In genomic region chr1:193753038-193753756, GRCh38 we compare ENCODE assay signal across 28 cellular contexts.
"Had no signal": no experiment of that assay in that cellular context is flagged by ENCODE, and none has a peak within 500 bp of the region (broad histone marks: within the 10 kb centered on the region; RNA-seq: fewer than 3 reads in every experiment).

No MANE protein-coding gene starts in this region.

- H3K4me3 ChIP-seq: adrenal gland, ascending aorta, cardiac muscle cell, coronary artery, dorsolateral prefrontal cortex, gastrocnemius medialis, left ventricle myocardium inferior, right atrium auricular region, spleen, suprapubic skin, tibial artery had no signal

- H3K9me3 Mint-ChIP-seq: activated T-cell treated with anti-CD3 and anti-CD28 coated beads, Interleukin-2, amount 50 U/mL, for 4 hours; naive B cell had no signal

- H3K4me3 Mint-ChIP-seq: activated CD4-positive, alpha-beta memory T cell treated with anti-CD3 and anti-CD28 coated beads for 36 hours; activated CD4-positive, alpha-beta T cell treated with anti-CD3 and anti-CD28 coated beads, Interleukin-2, amount 10 ng/mL, durations not matched to agents 24 days and 14 days; activated naive CD8-positive, alpha-beta T cell; activated T-cell treated with anti-CD3 and anti-CD28 coated beads, Interleukin-2, amount 50 U/mL, for 4 hours; brain; mesothelial cell of epicardium; naive B cell had no signal

- H3K79me2 ChIP-seq: parathyroid adenoma had no signal

- H3K4me1 Mint-ChIP-seq: activated CD4-positive, alpha-beta T cell treated with anti-CD3 and anti-CD28 coated beads, Interleukin-2, amount 10 ng/mL, durations not matched to agents 24 days and 14 days; brain; naive B cell had no signal

- H3K27ac ChIP-seq: adrenal gland, ascending aorta, cardiac muscle cell, coronary artery, dorsolateral prefrontal cortex, gastrocnemius medialis, left ventricle myocardium inferior, parathyroid adenoma, right atrium auricular region, spleen, suprapubic skin, tibial artery had no signal

- H2AFZ ChIP-seq: parathyroid adenoma had no signal

- ATAC-seq: activated T-cell treated with anti-CD3 and anti-CD28 coated beads, Interleukin-2, amount 50 U/mL, for 4 hours; gastrocnemius medialis had no signal

- H3K9me3 ChIP-seq: adrenal gland, ascending aorta, gastrocnemius medialis, right atrium auricular region, spleen, suprapubic skin had no signal

- H3K36me3 Mint-ChIP-seq: naive B cell had no signal

- H3K4me1 ChIP-seq: adrenal gland, ascending aorta, gastrocnemius medialis, left ventricle myocardium inferior, parathyroid adenoma, right atrium auricular region, spleen, suprapubic skin, tibial artery had no signal

- H3K27ac Mint-ChIP-seq: activated CD4-positive, alpha-beta memory T cell treated with anti-CD3 and anti-CD28 coated beads for 36 hours; activated CD4-positive, alpha-beta T cell treated with anti-CD3 and anti-CD28 coated beads, Interleukin-2, amount 10 ng/mL, durations not matched to agents 24 days and 14 days; activated naive CD8-positive, alpha-beta T cell; brain; mesothelial cell of epicardium; naive B cell had no signal

- H3K27me3 ChIP-seq: adrenal gland, ascending aorta, cardiac muscle cell, dorsolateral prefrontal cortex, gastrocnemius medialis, right atrium auricular region, spleen, suprapubic skin, tibial artery had no signal

- H3K36me3 ChIP-seq: adrenal gland, ascending aorta, cardiac muscle cell, gastrocnemius medialis, left ventricle myocardium inferior, right atrium auricular region, spleen, suprapubic skin, tibial artery had no signal

- H3K9ac ChIP-seq: parathyroid adenoma had no signal

- DNase-seq: activated CD4-positive, alpha-beta memory T cell treated with anti-CD3 and anti-CD28 coated beads for 36 hours; activated CD4-positive, alpha-beta T cell treated with anti-CD3 and anti-CD28 coated beads, Interleukin-2, amount 10 ng/mL, durations not matched to agents 24 days and 14 days; activated CD4-positive, CD25-positive, alpha-beta regulatory T cell treated with anti-CD3 and anti-CD28 coated beads, Interleukin-2, amount 50 U/mL, for 72 hours; activated CD8-positive, alpha-beta memory T cell treated with anti-CD3 and anti-CD28 coated beads, Interleukin-2, amount 50 U/mL, for 48 hours; activated naive CD4-positive, alpha-beta T cell treated with Interleukin-2 at 50 U/mL for 16 hours; activated T-cell treated with anti-CD3 and anti-CD28 coated beads, Interleukin-2, amount 50 U/mL, for 4 hours; adrenal gland; cerebellar nuclear complex; dorsolateral prefrontal cortex; effector memory CD4-positive, alpha-beta T cell; gastrocnemius medialis; glutamatergic neuron; left ventricle myocardium inferior; naive B cell; occipital lobe; spleen; stimulated activated naive CD4-positive, alpha-beta T cell; T-helper 2 cell; tibial artery had no signal

- H3K27me3 Mint-ChIP-seq: activated CD4-positive, alpha-beta memory T cell treated with anti-CD3 and anti-CD28 coated beads for 36 hours; activated CD4-positive, alpha-beta T cell treated with anti-CD3 and anti-CD28 coated beads, Interleukin-2, amount 10 ng/mL, durations not matched to agents 24 days and 14 days; activated naive CD8-positive, alpha-beta T cell had no signal
